ENCODE assay signal across 11 cellular contexts in genomic region chr16:29993903-29994612, GRCh38. TPM values are rescaled to one million over a fixed set of nuclear protein-coding genes. Genes with fewer than 3 reads are reported as not detected.
DNase-seq lines count a peak whose midpoint lies in the region; ATAC-seq and TF ChIP-seq lines count a peak whose summit lies in the region.
"Had no signal": no experiment of that assay in that cellular context is flagged by ENCODE, and none has a peak within 500 bp of the region (broad histone marks: within the 10 kb centered on the region; RNA-seq: fewer than 3 reads in every experiment).

No MANE protein-coding gene starts in this region.

- H3K4me1 Mint-ChIP-seq in activated naive CD8-positive, alpha-beta T cell treated with anti-CD3 and anti-CD28 coated beads for 36 hours, result peaks cover 27% of the 10 kb centered on the region

- peak overlapping the region; percentile 99 for H3K27ac ChIP-seq in 22Rv1
- peak overlapping the region in 1 of 2 donors; percentile 96 for H3K27ac ChIP-seq in mucosa of rectum (ENCODE audit: low read depth in 2 of 2, low read length in 2 of 2)
- H3K27ac ChIP-seq: cardiac muscle cell had no signal

- no peaks in the 10 kb centered on the region for H3K9me3 ChIP-seq in mucosa of rectum (ENCODE audit: control insufficient read depth in 2 of 2, low read length in 2 of 2)

- H3K27ac Mint-ChIP-seq in activated naive CD8-positive, alpha-beta T cell treated with anti-CD3 and anti-CD28 coated beads for 36 hours, result peak overlapping the region; percentile 50

- no peak for ATAC-seq in GM21526 (IDR thresholded peaks at IDR 0.05; ENCODE audit: low FRiP score, unreplicated experiment)

- TF ChIP-seq CTCF in 22Rv1 (IDR thresholded peaks at IDR 0.05), result no peak
- TF ChIP-seq CTCF in HFF-Myc (IDR thresholded peaks at IDR 0.05; ENCODE audit: low read depth, low read length, missing control alignments), result no peak

- H3K27me3 ChIP-seq in mucosa of rectum (ENCODE audit: control insufficient read depth in 2 of 2, insufficient read depth in 2 of 2, low read length in 2 of 2), result no peaks in the 10 kb centered on the region
- H3K27me3 ChIP-seq: cardiac muscle cell had no signal

- peak overlapping the region in 1 of 2 donors; percentile 91 for H3K9ac ChIP-seq in mucosa of rectum (ENCODE audit: low read depth in 1 of 2, low read length in 2 of 2)

- H3K36me3 Mint-ChIP-seq in activated naive CD8-positive, alpha-beta T cell treated with anti-CD3 and anti-CD28 coated beads for 36 hours, result peaks cover 29% of the 10 kb centered on the region

- no peaks in the 10 kb centered on the region for H3K27me3 Mint-ChIP-seq in activated naive CD8-positive, alpha-beta T cell treated with anti-CD3 and anti-CD28 coated beads for 36 hours

- H3K36me3 ChIP-seq in mucosa of rectum (ENCODE audit: control insufficient read depth in 2 of 2, insufficient read depth in 2 of 2, low read length in 2 of 2), result peaks cover 17 to 18% of the 10 kb centered on the region in 2 donors

- no peaks in the 10 kb centered on the region for H3K9me3 Mint-ChIP-seq in activated naive CD8-positive, alpha-beta T cell treated with anti-CD3 and anti-CD28 coated beads for 36 hours

- H3K4me1 ChIP-seq in mucosa of rectum (ENCODE audit: control insufficient read depth in 2 of 2, insufficient read depth in 2 of 2, low read length in 2 of 2), result peaks cover 25 to 32% of the 10 kb centered on the region in 2 donors

- H3K4me3 Mint-ChIP-seq in activated naive CD8-positive, alpha-beta T cell treated with anti-CD3 and anti-CD28 coated beads for 36 hours, result peak overlapping the region; percentile 99

- DNase-seq in HFF-Myc (ENCODE audit: extremely low read depth, low read depth), result no peak
- DNase-seq in activated naive CD8-positive, alpha-beta T cell treated with anti-CD3 and anti-CD28 coated beads for 36 hours, result no peak
- DNase-seq in NCI-H187 (lab: John Stamatoyannopoulos, UW), result no peak
- no peak for DNase-seq in GOT3 (lab: John Stamatoyannopoulos, UW)
- no peak for DNase-seq in DMS153 treated with DMSO at 0.1 percent for 48 hours (lab: John Stamatoyannopoulos, UW; ENCODE audit: unreplicated experiment)
- DNase-seq: DMS79 treated with DMSO at 0.1 percent for 48 hours had no signal

- H3K4me3 ChIP-seq in HFF-Myc (replicated peaks; ENCODE audit: low read depth, low read length) (peak overlapping the region; percentile 91), mucosa of rectum (ENCODE audit: low read length in 2 of 2) (peak overlapping the region; percentile 92 to 97)

RNA-seq across cellular contexts. Expression of gene HIRIP3, which starts 1.4 kb away (rescaled TPM):
- total RNA-seq in activated naive CD8-positive, alpha-beta T cell treated with anti-CD3 and anti-CD28 coated beads for 36 hours, result 10 to 100 TPM; 39.5 to 41.4 TPM

RNA-seq across cellular contexts. Expression of gene INO80E, which starts 2.0 kb away (rescaled TPM):
- 10 to 100 TPM; 83.8 to 91.1 TPM for total RNA-seq in activated naive CD8-positive, alpha-beta T cell treated with anti-CD3 and anti-CD28 coated beads for 36 hours

RNA-seq across cellular contexts. Expression of gene DOC2A, which starts 16.8 kb away (rescaled TPM):
- 1 to 10 TPM in 1 of 2 experiments, under 1 TPM in 1; 0.89 to 1.4 TPM for total RNA-seq in activated naive CD8-positive, alpha-beta T cell treated with anti-CD3 and anti-CD28 coated beads for 36 hours

RNA-seq across cellular contexts. Expression of gene TAOK2, which starts 20.4 kb away (rescaled TPM):
- 10 to 100 TPM; 24.9 to 26.4 TPM for total RNA-seq in activated naive CD8-positive, alpha-beta T cell treated with anti-CD3 and anti-CD28 coated beads for 36 hours

RNA-seq across cellular contexts. Expression of gene C16orf92, which starts 28.9 kb away (rescaled TPM):
- not detected for total RNA-seq in activated naive CD8-positive, alpha-beta T cell treated with anti-CD3 and anti-CD28 coated beads for 36 hours
- total RNA-seq: cardiac muscle cell, liver had no signal
